2 cellular contexts compared by ENCODE assay signal in the genomic region with DNA sequence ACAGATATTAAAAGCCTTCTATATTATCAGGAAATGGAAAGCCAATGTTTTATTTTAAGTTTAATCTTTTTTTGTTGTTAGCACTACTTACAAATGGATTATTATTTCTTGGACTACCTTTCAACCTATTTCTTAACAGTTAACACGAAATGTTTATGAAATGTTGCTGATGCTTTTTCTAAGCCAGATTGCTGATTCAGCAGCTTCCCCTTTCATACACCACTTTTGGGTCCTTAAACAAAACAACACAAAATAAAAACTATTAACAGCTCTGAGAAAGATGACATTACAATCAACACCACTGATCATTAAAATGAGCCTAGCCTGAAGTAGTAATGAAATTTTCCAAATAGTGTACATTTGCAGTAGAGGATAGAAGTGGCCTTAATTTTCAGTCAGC.
TF ChIP-seq lines count a peak whose summit lies in the region.

No MANE protein-coding gene starts in this region.

TF ChIP-seq in GM23338, 12 proteins besides CTCF, POLR2A, EP300 and RAD21:
- TF ChIP-seq, protein P1, sequence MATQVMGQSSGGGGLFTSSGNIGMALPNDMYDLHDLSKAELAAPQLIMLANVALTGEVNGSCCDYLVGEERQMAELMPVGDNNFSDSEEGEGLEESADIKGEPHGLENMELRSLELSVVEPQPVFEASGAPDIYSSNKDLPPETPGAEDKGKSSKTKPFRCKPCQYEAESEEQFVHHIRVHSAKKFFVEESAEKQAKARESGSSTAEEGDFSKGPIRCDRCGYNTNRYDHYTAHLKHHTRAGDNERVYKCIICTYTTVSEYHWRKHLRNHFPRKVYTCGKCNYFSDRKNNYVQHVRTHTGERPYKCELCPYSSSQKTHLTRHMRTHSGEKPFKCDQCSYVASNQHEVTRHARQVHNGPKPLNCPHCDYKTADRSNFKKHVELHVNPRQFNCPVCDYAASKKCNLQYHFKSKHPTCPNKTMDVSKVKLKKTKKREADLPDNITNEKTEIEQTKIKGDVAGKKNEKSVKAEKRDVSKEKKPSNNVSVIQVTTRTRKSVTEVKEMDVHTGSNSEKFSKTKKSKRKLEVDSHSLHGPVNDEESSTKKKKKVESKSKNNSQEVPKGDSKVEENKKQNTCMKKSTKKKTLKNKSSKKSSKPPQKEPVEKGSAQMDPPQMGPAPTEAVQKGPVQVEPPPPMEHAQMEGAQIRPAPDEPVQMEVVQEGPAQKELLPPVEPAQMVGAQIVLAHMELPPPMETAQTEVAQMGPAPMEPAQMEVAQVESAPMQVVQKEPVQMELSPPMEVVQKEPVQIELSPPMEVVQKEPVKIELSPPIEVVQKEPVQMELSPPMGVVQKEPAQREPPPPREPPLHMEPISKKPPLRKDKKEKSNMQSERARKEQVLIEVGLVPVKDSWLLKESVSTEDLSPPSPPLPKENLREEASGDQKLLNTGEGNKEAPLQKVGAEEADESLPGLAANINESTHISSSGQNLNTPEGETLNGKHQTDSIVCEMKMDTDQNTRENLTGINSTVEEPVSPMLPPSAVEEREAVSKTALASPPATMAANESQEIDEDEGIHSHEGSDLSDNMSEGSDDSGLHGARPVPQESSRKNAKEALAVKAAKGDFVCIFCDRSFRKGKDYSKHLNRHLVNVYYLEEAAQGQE (IDR thresholded peaks at IDR 0.05; ENCODE audit: unreplicated experiment): no peak
- TF ChIP-seq JUNB (IDR thresholded peaks at IDR 0.05; ENCODE audit: unreplicated experiment): no peak
- TF ChIP-seq, protein P2, sequence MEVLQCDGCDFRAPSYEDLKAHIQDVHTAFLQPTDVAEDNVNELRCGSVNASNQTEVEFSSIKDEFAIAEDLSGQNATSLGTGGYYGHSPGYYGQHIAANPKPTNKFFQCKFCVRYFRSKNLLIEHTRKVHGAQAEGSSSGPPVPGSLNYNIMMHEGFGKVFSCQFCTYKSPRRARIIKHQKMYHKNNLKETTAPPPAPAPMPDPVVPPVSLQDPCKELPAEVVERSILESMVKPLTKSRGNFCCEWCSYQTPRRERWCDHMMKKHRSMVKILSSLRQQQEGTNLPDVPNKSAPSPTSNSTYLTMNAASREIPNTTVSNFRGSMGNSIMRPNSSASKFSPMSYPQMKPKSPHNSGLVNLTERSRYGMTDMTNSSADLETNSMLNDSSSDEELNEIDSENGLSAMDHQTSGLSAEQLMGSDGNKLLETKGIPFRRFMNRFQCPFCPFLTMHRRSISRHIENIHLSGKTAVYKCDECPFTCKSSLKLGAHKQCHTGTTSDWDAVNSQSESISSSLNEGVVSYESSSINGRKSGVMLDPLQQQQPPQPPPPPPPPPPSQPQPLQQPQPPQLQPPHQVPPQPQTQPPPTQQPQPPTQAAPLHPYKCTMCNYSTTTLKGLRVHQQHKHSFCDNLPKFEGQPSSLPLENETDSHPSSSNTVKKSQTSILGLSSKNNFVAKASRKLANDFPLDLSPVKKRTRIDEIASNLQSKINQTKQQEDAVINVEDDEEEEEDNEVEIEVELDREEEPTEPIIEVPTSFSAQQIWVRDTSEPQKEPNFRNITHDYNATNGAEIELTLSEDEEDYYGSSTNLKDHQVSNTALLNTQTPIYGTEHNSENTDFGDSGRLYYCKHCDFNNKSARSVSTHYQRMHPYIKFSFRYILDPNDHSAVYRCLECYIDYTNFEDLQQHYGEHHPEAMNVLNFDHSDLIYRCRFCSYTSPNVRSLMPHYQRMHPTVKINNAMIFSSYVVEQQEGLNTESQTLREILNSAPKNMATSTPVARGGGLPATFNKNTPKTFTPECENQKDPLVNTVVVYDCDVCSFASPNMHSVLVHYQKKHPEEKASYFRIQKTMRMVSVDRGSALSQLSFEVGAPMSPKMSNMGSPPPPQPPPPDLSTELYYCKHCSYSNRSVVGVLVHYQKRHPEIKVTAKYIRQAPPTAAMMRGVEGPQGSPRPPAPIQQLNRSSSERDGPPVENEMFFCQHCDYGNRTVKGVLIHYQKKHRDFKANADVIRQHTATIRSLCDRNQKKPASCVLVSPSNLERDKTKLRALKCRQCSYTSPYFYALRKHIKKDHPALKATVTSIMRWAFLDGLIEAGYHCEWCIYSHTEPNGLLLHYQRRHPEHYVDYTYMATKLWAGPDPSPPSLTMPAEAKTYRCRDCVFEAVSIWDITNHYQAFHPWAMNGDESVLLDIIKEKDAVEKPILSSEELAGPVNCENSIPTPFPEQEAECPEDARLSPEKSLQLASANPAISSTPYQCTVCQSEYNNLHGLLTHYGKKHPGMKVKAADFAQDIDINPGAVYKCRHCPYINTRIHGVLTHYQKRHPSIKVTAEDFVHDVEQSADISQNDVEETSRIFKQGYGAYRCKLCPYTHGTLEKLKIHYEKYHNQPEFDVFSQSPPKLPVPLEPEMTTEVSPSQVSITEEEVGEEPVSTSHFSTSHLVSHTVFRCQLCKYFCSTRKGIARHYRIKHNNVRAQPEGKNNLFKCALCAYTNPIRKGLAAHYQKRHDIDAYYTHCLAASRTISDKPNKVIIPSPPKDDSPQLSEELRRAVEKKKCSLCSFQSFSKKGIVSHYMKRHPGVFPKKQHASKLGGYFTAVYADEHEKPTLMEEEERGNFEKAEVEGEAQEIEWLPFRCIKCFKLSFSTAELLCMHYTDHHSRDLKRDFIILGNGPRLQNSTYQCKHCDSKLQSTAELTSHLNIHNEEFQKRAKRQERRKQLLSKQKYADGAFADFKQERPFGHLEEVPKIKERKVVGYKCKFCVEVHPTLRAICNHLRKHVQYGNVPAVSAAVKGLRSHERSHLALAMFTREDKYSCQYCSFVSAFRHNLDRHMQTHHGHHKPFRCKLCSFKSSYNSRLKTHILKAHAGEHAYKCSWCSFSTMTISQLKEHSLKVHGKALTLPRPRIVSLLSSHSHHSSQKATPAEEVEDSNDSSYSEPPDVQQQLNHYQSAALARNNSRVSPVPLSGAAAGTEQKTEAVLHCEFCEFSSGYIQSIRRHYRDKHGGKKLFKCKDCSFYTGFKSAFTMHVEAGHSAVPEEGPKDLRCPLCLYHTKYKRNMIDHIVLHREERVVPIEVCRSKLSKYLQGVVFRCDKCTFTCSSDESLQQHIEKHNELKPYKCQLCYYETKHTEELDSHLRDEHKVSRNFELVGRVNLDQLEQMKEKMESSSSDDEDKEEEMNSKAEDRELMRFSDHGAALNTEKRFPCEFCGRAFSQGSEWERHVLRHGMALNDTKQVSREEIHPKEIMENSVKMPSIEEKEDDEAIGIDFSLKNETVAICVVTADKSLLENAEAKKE (CRISPR knock-in tag; IDR thresholded peaks at IDR 0.05): no peak

TF ChIP-seq in K562, 482 proteins besides CTCF, POLR2A, EP300 and RAD21 (continued from another document):
- TF ChIP-seq MAFF (IDR thresholded peaks at IDR 0.05; ENCODE audit: low read length) (peak; percentile 83), ZNF274 (IDR thresholded peaks at IDR 0.05; ENCODE audit: borderline replicate concordance, low read depth, low read length) (no peak), NR2C2 (CRISPR knock-in tag; IDR thresholded peaks at IDR 0.05) (no peak), NR2C2 (tag; IDR thresholded peaks at IDR 0.05) (no peak), ASH1L (IDR thresholded peaks at IDR 0.05; ENCODE audit: borderline replicate concordance, low read depth, partially characterized antibody) (no peak), NFYB (IDR thresholded peaks at IDR 0.05; ENCODE audit: extremely low read depth, insufficient read length) (no peak), ZNF668 (CRISPR knock-in tag; IDR thresholded peaks at IDR 0.05) (no peak), ZNF586 (CRISPR knock-in tag; conservative IDR thresholded peaks at IDR 0.05) (no peak), MAFK (IDR thresholded peaks at IDR 0.05; ENCODE audit: low read length) (peak; percentile 85), SIRT6 (IDR thresholded peaks at IDR 0.05; ENCODE audit: low read depth, low read length) (no peak), BHLHE40 (IDR thresholded peaks at IDR 0.05; ENCODE audit: low read length) (no peak), KDM1A (IDR thresholded peaks at IDR 0.05) (no peak), NFXL1 (CRISPR knock-in tag; IDR thresholded peaks at IDR 0.05) (no peak), PCBP2 (IDR thresholded peaks at IDR 0.05; ENCODE audit: low read depth, low read length, poor library complexity, severe bottlenecking) (no peak), MAFG (tag; conservative IDR thresholded peaks at IDR 0.05) (peak; percentile 89), PYGO2 (tag; IDR thresholded peaks at IDR 0.05) (no peak), ZNF717 (CRISPR knock-in tag; IDR thresholded peaks at IDR 0.05) (no peak), HDAC3 (IDR thresholded peaks at IDR 0.05; ENCODE audit: borderline replicate concordance, partially characterized antibody) (no peak), RAD51 (IDR thresholded peaks at IDR 0.05; ENCODE audit: borderline replicate concordance, low read depth) (no peak), XRCC4 (IDR thresholded peaks at IDR 0.05; ENCODE audit: extremely low read depth, insufficient read depth, insufficient read length) (no peak), ZNF316 (IDR thresholded peaks at IDR 0.05) (peak; percentile 89), ZNF143 (CRISPR knock-in tag; IDR thresholded peaks at IDR 0.05) (no peak)
- TF ChIP-seq, protein P3, sequence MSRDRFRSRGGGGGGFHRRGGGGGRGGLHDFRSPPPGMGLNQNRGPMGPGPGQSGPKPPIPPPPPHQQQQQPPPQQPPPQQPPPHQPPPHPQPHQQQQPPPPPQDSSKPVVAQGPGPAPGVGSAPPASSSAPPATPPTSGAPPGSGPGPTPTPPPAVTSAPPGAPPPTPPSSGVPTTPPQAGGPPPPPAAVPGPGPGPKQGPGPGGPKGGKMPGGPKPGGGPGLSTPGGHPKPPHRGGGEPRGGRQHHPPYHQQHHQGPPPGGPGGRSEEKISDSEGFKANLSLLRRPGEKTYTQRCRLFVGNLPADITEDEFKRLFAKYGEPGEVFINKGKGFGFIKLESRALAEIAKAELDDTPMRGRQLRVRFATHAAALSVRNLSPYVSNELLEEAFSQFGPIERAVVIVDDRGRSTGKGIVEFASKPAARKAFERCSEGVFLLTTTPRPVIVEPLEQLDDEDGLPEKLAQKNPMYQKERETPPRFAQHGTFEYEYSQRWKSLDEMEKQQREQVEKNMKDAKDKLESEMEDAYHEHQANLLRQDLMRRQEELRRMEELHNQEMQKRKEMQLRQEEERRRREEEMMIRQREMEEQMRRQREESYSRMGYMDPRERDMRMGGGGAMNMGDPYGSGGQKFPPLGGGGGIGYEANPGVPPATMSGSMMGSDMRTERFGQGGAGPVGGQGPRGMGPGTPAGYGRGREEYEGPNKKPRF (IDR thresholded peaks at IDR 0.05; ENCODE audit: low read depth, low read length): no peak
- TF ChIP-seq, protein P4, sequence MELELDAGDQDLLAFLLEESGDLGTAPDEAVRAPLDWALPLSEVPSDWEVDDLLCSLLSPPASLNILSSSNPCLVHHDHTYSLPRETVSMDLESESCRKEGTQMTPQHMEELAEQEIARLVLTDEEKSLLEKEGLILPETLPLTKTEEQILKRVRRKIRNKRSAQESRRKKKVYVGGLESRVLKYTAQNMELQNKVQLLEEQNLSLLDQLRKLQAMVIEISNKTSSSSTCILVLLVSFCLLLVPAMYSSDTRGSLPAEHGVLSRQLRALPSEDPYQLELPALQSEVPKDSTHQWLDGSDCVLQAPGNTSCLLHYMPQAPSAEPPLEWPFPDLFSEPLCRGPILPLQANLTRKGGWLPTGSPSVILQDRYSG (tag; conservative IDR thresholded peaks at IDR 0.05; ENCODE audit: low read depth): no peak
